Comparison of ENCODE assay signal across 1 cellular context in genomic region chr6:11093591-11094410, GRCh38.
A peak's percentile ranks its signal among the peaks of the same experiment; 100 is the strongest.
TF ChIP-seq lines count a peak whose summit lies in the region.

SMIM13 (plus strand) TSS chr6:11093834; CDS start chr6:11094314, 480 bp downstream.

TF ChIP-seq in HepG2, 621 proteins besides CTCF, POLR2A, EP300 and RAD21 (continued from another document and continues in another):
- TF ChIP-seq ZSCAN5A (CRISPR knock-in tag; IDR thresholded peaks at IDR 0.05; ENCODE audit: borderline replicate concordance) (peak; percentile 91), ATF2 (CRISPR knock-in tag; IDR thresholded peaks at IDR 0.05) (peak; percentile 66; the same call in 1 of the 2 replicates), DR1 (CRISPR knock-in tag; IDR thresholded peaks at IDR 0.05) (peak; percentile 90), ZBTB38 (CRISPR knock-in tag; IDR thresholded peaks at IDR 0.05) (peak; percentile 79), HOMEZ (CRISPR knock-in tag; IDR thresholded peaks at IDR 0.05; ENCODE audit: low read depth) (peak; percentile 58), SMAD3 (CRISPR knock-in tag; IDR thresholded peaks at IDR 0.05) (peak; percentile 57; the same call in 1 of the 2 replicates), ZNF691 (CRISPR knock-in tag; IDR thresholded peaks at IDR 0.05; ENCODE audit: borderline replicate concordance, low read depth) (peak; percentile 59), CC2D1A (CRISPR knock-in tag; IDR thresholded peaks at IDR 0.05) (peak; percentile 28; the same call in 1 of the 2 replicates), ZNF446 (CRISPR knock-in tag; IDR thresholded peaks at IDR 0.05) (peak; percentile 95), FIP1L1 (IDR thresholded peaks at IDR 0.05; ENCODE audit: borderline replicate concordance, insufficient read depth, low read depth, low read length) (peak; percentile 75; the same call in 1 of the 2 replicates), ZC3H13 (CRISPR knock-in tag; IDR thresholded peaks at IDR 0.05) (peak; percentile 57), ZNF83 (CRISPR knock-in tag; IDR thresholded peaks at IDR 0.05; ENCODE audit: borderline replicate concordance) (peak; percentile 53; the same call in 1 of the 2 replicates), POGK (CRISPR knock-in tag; conservative IDR thresholded peaks at IDR 0.05) (peak; percentile 100), CENPT (CRISPR knock-in tag; IDR thresholded peaks at IDR 0.05; ENCODE audit: low read depth) (peak; percentile 75; the same call in 1 of the 2 replicates), ZMYM2 (CRISPR knock-in tag; IDR thresholded peaks at IDR 0.05) (peak; percentile 93), KAT7 (CRISPR knock-in tag; IDR thresholded peaks at IDR 0.05; ENCODE audit: borderline replicate concordance) (peak; percentile 88), DRAP1 (CRISPR knock-in tag; IDR thresholded peaks at IDR 0.05) (no peak; the same call in none of the 2 replicates), TBX3 (IDR thresholded peaks at IDR 0.05; ENCODE audit: borderline replicate concordance) (peak; percentile 54; the same call in 1 of the 2 replicates), ZNF781 (CRISPR knock-in tag; IDR thresholded peaks at IDR 0.05; ENCODE audit: borderline replicate concordance, not compliant biosample characterization) (peak; percentile 85), FLYWCH1 (CRISPR knock-in tag; IDR thresholded peaks at IDR 0.05) (peak; percentile 74; the same call in 1 of the 2 replicates), ZNF678 (CRISPR knock-in tag; IDR thresholded peaks at IDR 0.05) (peak; percentile 46; the same call in 1 of the 2 replicates), AHR (CRISPR knock-in tag; IDR thresholded peaks at IDR 0.05) (peak; percentile 64), ZNF619 (CRISPR knock-in tag; IDR thresholded peaks at IDR 0.05) (peak; percentile 97), GLMP (CRISPR knock-in tag; IDR thresholded peaks at IDR 0.05; ENCODE audit: borderline replicate concordance) (no peak; the same call in 1 of the 2 replicates), SAP130 (CRISPR knock-in tag; IDR thresholded peaks at IDR 0.05; ENCODE audit: low read depth) (peak; percentile 85), SNRNP70 (IDR thresholded peaks at IDR 0.05; ENCODE audit: low read depth, low read length) (no peak), PAWR (CRISPR knock-in tag; IDR thresholded peaks at IDR 0.05; ENCODE audit: borderline replicate concordance) (no peak), ATF3 (CRISPR knock-in tag; IDR thresholded peaks at IDR 0.05) (peak; percentile 28; the same call in 1 of the 2 replicates), ZNF260 (CRISPR knock-in tag; IDR thresholded peaks at IDR 0.05; ENCODE audit: borderline replicate concordance, low read depth) (peak; percentile 91; the same call in 1 of the 2 replicates), ZNF530 (CRISPR knock-in tag; IDR thresholded peaks at IDR 0.05; ENCODE audit: low read depth) (no peak; the same call in 1 of the 2 replicates), SALL2 (CRISPR knock-in tag; IDR thresholded peaks at IDR 0.05) (peak; percentile 79), RCOR2 (CRISPR knock-in tag; IDR thresholded peaks at IDR 0.05) (peak; percentile 78), RBM39 (IDR thresholded peaks at IDR 0.05; ENCODE audit: low read depth, low read length, poor library complexity, severe bottlenecking) (peak; percentile 72), GATAD2A (CRISPR knock-in tag; IDR thresholded peaks at IDR 0.05) (peak; percentile 78), ZNF672 (CRISPR knock-in tag; IDR thresholded peaks at IDR 0.05) (no peak), XBP1 (CRISPR knock-in tag; IDR thresholded peaks at IDR 0.05) (no peak), ZFAT (CRISPR knock-in tag; conservative IDR thresholded peaks at IDR 0.05) (0 out of 2 replicates have a peak, but pooled peaks have one; percentile 68)
- TF ChIP-seq, protein P1, sequence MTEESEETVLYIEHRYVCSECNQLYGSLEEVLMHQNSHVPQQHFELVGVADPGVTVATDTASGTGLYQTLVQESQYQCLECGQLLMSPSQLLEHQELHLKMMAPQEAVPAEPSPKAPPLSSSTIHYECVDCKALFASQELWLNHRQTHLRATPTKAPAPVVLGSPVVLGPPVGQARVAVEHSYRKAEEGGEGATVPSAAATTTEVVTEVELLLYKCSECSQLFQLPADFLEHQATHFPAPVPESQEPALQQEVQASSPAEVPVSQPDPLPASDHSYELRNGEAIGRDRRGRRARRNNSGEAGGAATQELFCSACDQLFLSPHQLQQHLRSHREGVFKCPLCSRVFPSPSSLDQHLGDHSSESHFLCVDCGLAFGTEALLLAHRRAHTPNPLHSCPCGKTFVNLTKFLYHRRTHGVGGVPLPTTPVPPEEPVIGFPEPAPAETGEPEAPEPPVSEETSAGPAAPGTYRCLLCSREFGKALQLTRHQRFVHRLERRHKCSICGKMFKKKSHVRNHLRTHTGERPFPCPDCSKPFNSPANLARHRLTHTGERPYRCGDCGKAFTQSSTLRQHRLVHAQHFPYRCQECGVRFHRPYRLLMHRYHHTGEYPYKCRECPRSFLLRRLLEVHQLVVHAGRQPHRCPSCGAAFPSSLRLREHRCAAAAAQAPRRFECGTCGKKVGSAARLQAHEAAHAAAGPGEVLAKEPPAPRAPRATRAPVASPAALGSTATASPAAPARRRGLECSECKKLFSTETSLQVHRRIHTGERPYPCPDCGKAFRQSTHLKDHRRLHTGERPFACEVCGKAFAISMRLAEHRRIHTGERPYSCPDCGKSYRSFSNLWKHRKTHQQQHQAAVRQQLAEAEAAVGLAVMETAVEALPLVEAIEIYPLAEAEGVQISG (CRISPR knock-in tag; IDR thresholded peaks at IDR 0.05), result peak; percentile 97
- TF ChIP-seq, protein P2, sequence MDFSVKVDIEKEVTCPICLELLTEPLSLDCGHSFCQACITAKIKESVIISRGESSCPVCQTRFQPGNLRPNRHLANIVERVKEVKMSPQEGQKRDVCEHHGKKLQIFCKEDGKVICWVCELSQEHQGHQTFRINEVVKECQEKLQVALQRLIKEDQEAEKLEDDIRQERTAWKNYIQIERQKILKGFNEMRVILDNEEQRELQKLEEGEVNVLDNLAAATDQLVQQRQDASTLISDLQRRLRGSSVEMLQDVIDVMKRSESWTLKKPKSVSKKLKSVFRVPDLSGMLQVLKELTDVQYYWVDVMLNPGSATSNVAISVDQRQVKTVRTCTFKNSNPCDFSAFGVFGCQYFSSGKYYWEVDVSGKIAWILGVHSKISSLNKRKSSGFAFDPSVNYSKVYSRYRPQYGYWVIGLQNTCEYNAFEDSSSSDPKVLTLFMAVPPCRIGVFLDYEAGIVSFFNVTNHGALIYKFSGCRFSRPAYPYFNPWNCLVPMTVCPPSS (IDR thresholded peaks at IDR 0.05), result no peak
- TF ChIP-seq, protein P3, sequence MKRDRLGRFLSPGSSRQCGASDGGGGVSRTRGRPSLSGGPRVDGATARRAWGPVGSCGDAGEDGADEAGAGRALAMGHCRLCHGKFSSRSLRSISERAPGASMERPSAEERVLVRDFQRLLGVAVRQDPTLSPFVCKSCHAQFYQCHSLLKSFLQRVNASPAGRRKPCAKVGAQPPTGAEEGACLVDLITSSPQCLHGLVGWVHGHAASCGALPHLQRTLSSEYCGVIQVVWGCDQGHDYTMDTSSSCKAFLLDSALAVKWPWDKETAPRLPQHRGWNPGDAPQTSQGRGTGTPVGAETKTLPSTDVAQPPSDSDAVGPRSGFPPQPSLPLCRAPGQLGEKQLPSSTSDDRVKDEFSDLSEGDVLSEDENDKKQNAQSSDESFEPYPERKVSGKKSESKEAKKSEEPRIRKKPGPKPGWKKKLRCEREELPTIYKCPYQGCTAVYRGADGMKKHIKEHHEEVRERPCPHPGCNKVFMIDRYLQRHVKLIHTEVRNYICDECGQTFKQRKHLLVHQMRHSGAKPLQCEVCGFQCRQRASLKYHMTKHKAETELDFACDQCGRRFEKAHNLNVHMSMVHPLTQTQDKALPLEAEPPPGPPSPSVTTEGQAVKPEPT (CRISPR knock-in tag; IDR thresholded peaks at IDR 0.05; ENCODE audit: low read depth), result peak; percentile 85; the same call in 1 of the 2 replicates
- TF ChIP-seq, protein P4, sequence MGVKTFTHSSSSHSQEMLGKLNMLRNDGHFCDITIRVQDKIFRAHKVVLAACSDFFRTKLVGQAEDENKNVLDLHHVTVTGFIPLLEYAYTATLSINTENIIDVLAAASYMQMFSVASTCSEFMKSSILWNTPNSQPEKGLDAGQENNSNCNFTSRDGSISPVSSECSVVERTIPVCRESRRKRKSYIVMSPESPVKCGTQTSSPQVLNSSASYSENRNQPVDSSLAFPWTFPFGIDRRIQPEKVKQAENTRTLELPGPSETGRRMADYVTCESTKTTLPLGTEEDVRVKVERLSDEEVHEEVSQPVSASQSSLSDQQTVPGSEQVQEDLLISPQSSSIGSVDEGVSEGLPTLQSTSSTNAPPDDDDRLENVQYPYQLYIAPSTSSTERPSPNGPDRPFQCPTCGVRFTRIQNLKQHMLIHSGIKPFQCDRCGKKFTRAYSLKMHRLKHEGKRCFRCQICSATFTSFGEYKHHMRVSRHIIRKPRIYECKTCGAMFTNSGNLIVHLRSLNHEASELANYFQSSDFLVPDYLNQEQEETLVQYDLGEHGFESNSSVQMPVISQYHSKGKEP (CRISPR knock-in tag; IDR thresholded peaks at IDR 0.05), result no peak
- TF ChIP-seq, protein P5, sequence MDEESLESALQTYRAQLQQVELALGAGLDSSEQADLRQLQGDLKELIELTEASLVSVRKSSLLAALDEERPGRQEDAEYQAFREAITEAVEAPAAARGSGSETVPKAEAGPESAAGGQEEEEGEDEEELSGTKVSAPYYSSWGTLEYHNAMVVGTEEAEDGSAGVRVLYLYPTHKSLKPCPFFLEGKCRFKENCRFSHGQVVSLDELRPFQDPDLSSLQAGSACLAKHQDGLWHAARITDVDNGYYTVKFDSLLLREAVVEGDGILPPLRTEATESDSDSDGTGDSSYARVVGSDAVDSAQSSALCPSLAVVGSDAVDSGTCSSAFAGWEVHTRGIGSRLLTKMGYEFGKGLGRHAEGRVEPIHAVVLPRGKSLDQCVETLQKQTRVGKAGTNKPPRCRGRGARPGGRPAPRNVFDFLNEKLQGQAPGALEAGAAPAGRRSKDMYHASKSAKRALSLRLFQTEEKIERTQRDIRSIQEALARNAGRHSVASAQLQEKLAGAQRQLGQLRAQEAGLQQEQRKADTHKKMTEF (CRISPR knock-in tag; IDR thresholded peaks at IDR 0.05), result peak; percentile 98
